1 cellular context compared by ENCODE assay signal in genomic region chr2:1766851-1767771, GRCh38.
TF ChIP-seq lines count a peak whose summit lies in the region.

No MANE protein-coding gene starts in this region.

TF ChIP-seq in IMR-90, 13 proteins besides CTCF, POLR2A, EP300 and RAD21 (continued from another document):
- TF ChIP-seq USF2 (IDR thresholded peaks at IDR 0.05; ENCODE audit: low read depth, low read length) (no peak), CEBPB (IDR thresholded peaks at IDR 0.05; ENCODE audit: low read depth, low read length) (no peak), MAZ (IDR thresholded peaks at IDR 0.05; ENCODE audit: borderline replicate concordance, low read depth, low read length) (no peak), CHD1 (IDR thresholded peaks at IDR 0.05; ENCODE audit: low read depth, low read length) (no peak), BHLHE40 (IDR thresholded peaks at IDR 0.05; ENCODE audit: low read depth, low read length) (no peak), MAFK (IDR thresholded peaks at IDR 0.05; ENCODE audit: low read depth, low read length) (no peak), NFE2L2 (IDR thresholded peaks at IDR 0.05; ENCODE audit: low read depth, low read length) (no peak), MXI1 (IDR thresholded peaks at IDR 0.05; ENCODE audit: borderline replicate concordance, low read depth, low read length) (no peak)
